In genomic region chr19:49869484-49870308, GRCh38 we compare ENCODE assay signal across 8 cellular contexts. TPM values are rescaled to one million over a fixed set of nuclear protein-coding genes. Genes with fewer than 3 reads are reported as not detected.
DNase-seq lines count a peak whose midpoint lies in the region; ATAC-seq and TF ChIP-seq lines count a peak whose summit lies in the region.

No MANE protein-coding gene starts in this region.

- H3K27me3 ChIP-seq in breast epithelium (no peaks in the 10 kb centered on the region), skeletal muscle satellite cell (ENCODE audit: control insufficient read depth, insufficient read depth, low read length) (no peaks in the 10 kb centered on the region)

- no peak for TF ChIP-seq CTCF in VCaP (conservative IDR thresholded peaks at IDR 0.05)
- TF ChIP-seq CTCF in breast epithelium (IDR thresholded peaks at IDR 0.05) = peak; percentile 20 to 64 (median 40)

- H3K27ac ChIP-seq in VCaP (peak overlapping the region; percentile 99), breast epithelium (peak overlapping the region; percentile 92 to 94)

- H3K4me2 ChIP-seq in skeletal muscle satellite cell (ENCODE audit: low read length) = peak overlapping the region; percentile 86

- H3K4me3 ChIP-seq in breast epithelium (peak overlapping the region; percentile 51 to 75 (median 66)), iPS-18c (ENCODE audit: insufficient read depth, low read depth, low read length) (peak overlapping the region; percentile 62), skeletal muscle satellite cell (ENCODE audit: low read length) (peak overlapping the region; percentile 66)

- intact Hi-C loops in breast epithelium (cut with DNase I; ENCODE audit: low total_unique reads) = no loop called here

- in situ Hi-C loops in ACHN (cut with HindIII; ENCODE audit: low pct_ligation_motif_present, low pct_unique_long_range_greater_than_20kb, low sequenced_read_pairs) = no loop called here

- H3K9me3 ChIP-seq in breast epithelium = no peaks in the 10 kb centered on the region
- peaks cover 2% of the 10 kb centered on the region for H3K9me3 ChIP-seq in iPS-18c (ENCODE audit: control insufficient read depth, insufficient read depth, low read length)
- no peaks in the 10 kb centered on the region for H3K9me3 ChIP-seq in skeletal muscle satellite cell (replicated peaks; ENCODE audit: low read length)

- H3K9ac ChIP-seq in skeletal muscle satellite cell (ENCODE audit: low read depth, low read length) = peak overlapping the region; percentile 67

- H3K36me3 ChIP-seq in breast epithelium = no peaks in the 10 kb centered on the region
- H3K36me3 ChIP-seq in skeletal muscle satellite cell (ENCODE audit: insufficient read depth, low read length) = peaks cover 12% of the 10 kb centered on the region

- peak; percentile 82 for TF ChIP-seq POLR2A in breast epithelium (IDR thresholded peaks at IDR 0.05)

- DNase-seq in ACHN (peak; percentile 99), NCI-H2196 (lab: John Stamatoyannopoulos, UW; ENCODE audit: unreplicated experiment) (peak; percentile 99), breast epithelium (ENCODE audit: low spot score in 2 of 2) (peak; percentile 97 to 98)

- ATAC-seq in GM18870 (IDR thresholded peaks at IDR 0.05; ENCODE audit: unreplicated experiment) (peak; percentile 80), HG03108 (IDR thresholded peaks at IDR 0.05; ENCODE audit: unreplicated experiment) (peak; percentile 69)

- H3K4me1 ChIP-seq in breast epithelium (peaks cover 0 to 9% of the 10 kb centered on the region in 2 donors), skeletal muscle satellite cell (ENCODE audit: control insufficient read depth, insufficient read depth, low read length) (peaks cover 38% of the 10 kb centered on the region)

RNA-seq across cellular contexts. Expression of gene PNKP, which starts 2.3 kb away (rescaled TPM):
- total RNA-seq in breast epithelium = 10 to 100 TPM; 31.0 to 69.2 (median 57.7) TPM
- total RNA-seq in skeletal muscle satellite cell (2012; rRNA removed) = 43.9 TPM in 2 replicates

RNA-seq across cellular contexts. Expression of gene AKT1S1, which starts 7.5 kb away (rescaled TPM):
- total RNA-seq in breast epithelium = 10 to 100 TPM; 11.9 to 13.8 (median 12.5) TPM
- 11.7 and 13.1 TPM in 2 replicates for total RNA-seq in skeletal muscle satellite cell (2012; rRNA removed)

RNA-seq across cellular contexts. Expression of gene TBC1D17, which starts 7.8 kb away (rescaled TPM):
- 10 to 100 TPM; 21.0 to 31.8 (median 30.4) TPM for total RNA-seq in breast epithelium
- 7.4 and 12.2 TPM in 2 replicates for total RNA-seq in skeletal muscle satellite cell (2012; rRNA removed)

RNA-seq across cellular contexts. Expression of gene PTOV1, which starts 18.7 kb away (rescaled TPM):
- 10 to 100 TPM; 45.1 to 95.0 (median 90.3) TPM for total RNA-seq in breast epithelium
- total RNA-seq in skeletal muscle satellite cell (2012; rRNA removed) = 31.7 and 36.8 TPM in 2 replicates

RNA-seq across cellular contexts. Expression of gene IL4I1, which starts 27.0 kb away (rescaled TPM):
- total RNA-seq in breast epithelium = 1 to 10 TPM in 1 of 3 donors, under 1 TPM in 2; 0.48 to 2.2 (median 0.66) TPM
- total RNA-seq in skeletal muscle satellite cell (2012; rRNA removed) = 0.25 and 1.1 TPM in 2 replicates

Comparison
In these comparisons a context has a peak if more than half of its experiments do, and no peak if none do; other contexts are left out.
1. Peak in every context shown above with its lines: DNase-seq, ATAC-seq, H3K4me3 ChIP-seq and H3K27ac ChIP-seq.